In the genomic region with DNA sequence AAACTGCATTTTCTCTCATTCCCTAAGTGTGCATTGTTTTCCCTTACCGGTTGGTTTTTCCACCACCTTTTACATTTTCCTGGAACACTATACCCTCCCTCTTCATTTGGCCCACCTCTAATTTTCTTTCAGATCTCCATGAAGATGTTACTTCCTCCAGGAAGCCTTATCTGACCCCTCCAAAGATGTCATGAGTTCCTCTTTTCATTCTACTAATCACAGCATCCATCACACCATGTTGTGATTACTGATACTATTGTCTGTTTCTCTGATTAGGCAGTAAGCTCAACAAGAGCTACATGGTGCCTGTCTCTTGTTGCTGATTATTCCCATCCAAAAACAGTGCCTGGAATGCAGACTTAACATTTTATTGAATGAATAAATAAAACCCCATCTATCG, we compare ENCODE assay signal across 2 cellular contexts.
TF ChIP-seq lines count a peak whose summit lies in the region.

No MANE protein-coding gene starts in this region.

TF ChIP-seq in GM23338, 12 proteins besides CTCF, POLR2A, EP300 and RAD21 (continued from another document):
- TF ChIP-seq, protein P1, sequence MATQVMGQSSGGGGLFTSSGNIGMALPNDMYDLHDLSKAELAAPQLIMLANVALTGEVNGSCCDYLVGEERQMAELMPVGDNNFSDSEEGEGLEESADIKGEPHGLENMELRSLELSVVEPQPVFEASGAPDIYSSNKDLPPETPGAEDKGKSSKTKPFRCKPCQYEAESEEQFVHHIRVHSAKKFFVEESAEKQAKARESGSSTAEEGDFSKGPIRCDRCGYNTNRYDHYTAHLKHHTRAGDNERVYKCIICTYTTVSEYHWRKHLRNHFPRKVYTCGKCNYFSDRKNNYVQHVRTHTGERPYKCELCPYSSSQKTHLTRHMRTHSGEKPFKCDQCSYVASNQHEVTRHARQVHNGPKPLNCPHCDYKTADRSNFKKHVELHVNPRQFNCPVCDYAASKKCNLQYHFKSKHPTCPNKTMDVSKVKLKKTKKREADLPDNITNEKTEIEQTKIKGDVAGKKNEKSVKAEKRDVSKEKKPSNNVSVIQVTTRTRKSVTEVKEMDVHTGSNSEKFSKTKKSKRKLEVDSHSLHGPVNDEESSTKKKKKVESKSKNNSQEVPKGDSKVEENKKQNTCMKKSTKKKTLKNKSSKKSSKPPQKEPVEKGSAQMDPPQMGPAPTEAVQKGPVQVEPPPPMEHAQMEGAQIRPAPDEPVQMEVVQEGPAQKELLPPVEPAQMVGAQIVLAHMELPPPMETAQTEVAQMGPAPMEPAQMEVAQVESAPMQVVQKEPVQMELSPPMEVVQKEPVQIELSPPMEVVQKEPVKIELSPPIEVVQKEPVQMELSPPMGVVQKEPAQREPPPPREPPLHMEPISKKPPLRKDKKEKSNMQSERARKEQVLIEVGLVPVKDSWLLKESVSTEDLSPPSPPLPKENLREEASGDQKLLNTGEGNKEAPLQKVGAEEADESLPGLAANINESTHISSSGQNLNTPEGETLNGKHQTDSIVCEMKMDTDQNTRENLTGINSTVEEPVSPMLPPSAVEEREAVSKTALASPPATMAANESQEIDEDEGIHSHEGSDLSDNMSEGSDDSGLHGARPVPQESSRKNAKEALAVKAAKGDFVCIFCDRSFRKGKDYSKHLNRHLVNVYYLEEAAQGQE (IDR thresholded peaks at IDR 0.05; ENCODE audit: unreplicated experiment), result no peak
TF ChIP-seq in GM23338: peak in this region for 0.

TF ChIP-seq in HepG2, 621 proteins besides CTCF, POLR2A, EP300 and RAD21 (continued from another document):
- TF ChIP-seq, protein P2, sequence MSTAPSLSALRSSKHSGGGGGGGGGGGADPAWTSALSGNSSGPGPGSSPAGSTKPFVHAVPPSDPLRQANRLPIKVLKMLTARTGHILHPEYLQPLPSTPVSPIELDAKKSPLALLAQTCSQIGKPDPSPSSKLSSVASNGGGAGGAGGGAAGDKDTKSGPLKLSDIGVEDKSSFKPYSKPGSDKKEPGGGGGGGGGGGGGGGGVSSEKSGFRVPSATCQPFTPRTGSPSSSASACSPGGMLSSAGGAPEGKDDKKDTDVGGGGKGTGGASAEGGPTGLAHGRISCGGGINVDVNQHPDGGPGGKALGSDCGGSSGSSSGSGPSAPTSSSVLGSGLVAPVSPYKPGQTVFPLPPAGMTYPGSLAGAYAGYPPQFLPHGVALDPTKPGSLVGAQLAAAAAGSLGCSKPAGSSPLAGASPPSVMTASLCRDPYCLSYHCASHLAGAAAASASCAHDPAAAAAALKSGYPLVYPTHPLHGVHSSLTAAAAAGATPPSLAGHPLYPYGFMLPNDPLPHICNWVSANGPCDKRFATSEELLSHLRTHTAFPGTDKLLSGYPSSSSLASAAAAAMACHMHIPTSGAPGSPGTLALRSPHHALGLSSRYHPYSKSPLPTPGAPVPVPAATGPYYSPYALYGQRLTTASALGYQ (CRISPR knock-in tag; IDR thresholded peaks at IDR 0.05), result no peak
- TF ChIP-seq ELF1 (CRISPR knock-in tag; IDR thresholded peaks at IDR 0.05) (no peak), SETDB1 (CRISPR knock-in tag; IDR thresholded peaks at IDR 0.05; ENCODE audit: borderline replicate concordance) (no peak), GZF1 (CRISPR knock-in tag; IDR thresholded peaks at IDR 0.05) (no peak), MAFK (conservative IDR thresholded peaks at IDR 0.05 in 1 of 2, IDR thresholded peaks at IDR 0.05 in 1 of 2; ENCODE audit: low read length in 2 of 2) (no peak)
